Comparison of ENCODE assay signal across 31 cellular contexts in the genomic region with DNA sequence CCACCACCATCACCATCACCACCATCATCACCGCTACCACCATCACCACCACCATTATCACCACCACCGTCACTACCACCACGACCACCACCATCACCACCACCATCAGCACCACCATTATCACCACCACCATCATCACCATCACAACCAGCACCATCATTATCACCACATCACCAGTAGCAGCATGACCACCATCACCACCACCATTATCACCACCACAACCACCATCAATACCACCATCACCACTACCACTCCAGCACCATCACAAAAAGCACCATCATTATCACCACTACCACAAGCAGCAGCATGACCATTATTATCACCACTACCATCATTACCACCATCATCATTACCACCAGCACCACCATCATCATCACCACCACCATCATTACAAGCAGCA.
"Had no signal": no experiment of that assay in that cellular context is flagged by ENCODE, and none has a peak within 500 bp of the region (broad histone marks: within the 10 kb centered on the region; RNA-seq: fewer than 3 reads in every experiment).

No MANE protein-coding gene starts in this region.

- H3K27me3 Mint-ChIP-seq: activated naive CD8-positive, alpha-beta T cell; activated T-helper 17 cell treated with anti-CD3 and anti-CD28 coated beads, Interleukin-2, amount 50 U/mL, for 72 hours had no signal

- DNase-seq: activated B cell treated with CpG ODN at 0.5 μM for 24 hours; activated CD4-positive, alpha-beta T cell treated with anti-CD3 and anti-CD28 coated beads for 48 hours; activated CD4-positive, alpha-beta T cell treated with anti-CD3 and anti-CD28 coated beads, Interleukin-2, amount 50 U/mL, for 1 hour; activated CD4-positive, alpha-beta T cell treated with anti-CD3 and anti-CD28 coated beads, Interleukin-2, amount 50 U/mL, for 48 hours; activated CD8-positive, alpha-beta memory T cell treated with anti-CD3 and anti-CD28 coated beads for 24 hours; activated CD8-positive, alpha-beta T cell treated with anti-CD3 and anti-CD28 coated beads for 36 hours; activated effector memory CD4-positive, alpha-beta T cell treated with Interleukin-2 at 50 U/mL for 16 hours; activated gamma-delta T cell treated with Interleukin-2 at 50 U/mL for 16 hours; activated naive CD4-positive, alpha-beta T cell treated with anti-CD3 and anti-CD28 coated beads, Interleukin-2, amount 50 U/mL, for 16 hours; activated naive CD4-positive, alpha-beta T cell treated with Interleukin-2 at 50 U/mL for 16 hours; activated T-cell treated with anti-CD3 and anti-CD28 coated beads, Interleukin-2, amount 50 U/mL, for 4 hours; amniotic stem cell; anterior cingulate cortex; brain microvascular endothelial cell; dorsolateral prefrontal cortex; effector memory CD4-positive, alpha-beta T cell; endodermal cell; foreskin fibroblast; head of caudate nucleus; T1000; WERI-Rb-1 had no signal

- ATAC-seq: activated CD4-positive, CD25-positive, alpha-beta regulatory T cell treated with anti-CD3 and anti-CD28 coated beads, Interleukin-2, amount 50 U/mL, for 24 hours; activated CD8-positive, alpha-beta T cell treated with anti-CD3 and anti-CD28 coated beads for 36 hours; activated T-cell treated with anti-CD3 and anti-CD28 coated beads, Interleukin-2, amount 50 U/mL, for 4 hours; activated T-helper 17 cell treated with anti-CD3 and anti-CD28 coated beads, Interleukin-2, amount 50 U/mL, for 72 hours; esophagus mucosa had no signal

- H3K27ac ChIP-seq: brain microvascular endothelial cell, coronary artery, dorsolateral prefrontal cortex had no signal

- H3K36me3 Mint-ChIP-seq: activated naive CD8-positive, alpha-beta T cell had no signal

- H3K4me1 Mint-ChIP-seq: activated B cell treated with CpG ODN at 0.5 μM for 24 hours; activated T-helper 17 cell treated with anti-CD3 and anti-CD28 coated beads, Interleukin-2, amount 50 U/mL, for 72 hours; central memory CD8-positive, alpha-beta T cell had no signal

- H3K27ac Mint-ChIP-seq: activated B cell treated with CpG ODN at 0.5 μM for 24 hours; activated CD8-positive, alpha-beta T cell treated with anti-CD3 and anti-CD28 coated beads for 36 hours; activated naive CD8-positive, alpha-beta T cell; activated T-helper 17 cell treated with anti-CD3 and anti-CD28 coated beads, Interleukin-2, amount 50 U/mL, for 72 hours; dendritic cell treated with granulocyte-macrophage colony-stimulating factor and Interleukin-4, amounts not matched to agents 40 ng/mL and 50 ng/mL, for 4 days; endodermal cell; T-helper 2 cell treated with Interferon-gamma antibody and Interleukin-4, amounts not matched to agents 5 μg/mL and 100 μg/mL, for 36 hours had no signal

- H3K27me3 ChIP-seq: brain microvascular endothelial cell had no signal

- H3K9me3 Mint-ChIP-seq: activated B cell treated with CpG ODN at 0.5 μM for 24 hours; activated CD8-positive, alpha-beta T cell treated with anti-CD3 and anti-CD28 coated beads for 36 hours; activated T-cell treated with anti-CD3 and anti-CD28 coated beads, Interleukin-2, amount 50 U/mL, for 4 hours; central memory CD8-positive, alpha-beta T cell; dendritic cell treated with granulocyte-macrophage colony-stimulating factor and Interleukin-4, amounts not matched to agents 40 ng/mL and 50 ng/mL, for 4 days; endodermal cell had no signal

- FAIRE-seq: astrocyte, frontal cortex had no signal

- H3K4me3 ChIP-seq: coronary artery, dorsolateral prefrontal cortex had no signal

- H3K4me3 Mint-ChIP-seq: activated B cell treated with CpG ODN at 0.5 μM for 24 hours; activated CD8-positive, alpha-beta T cell treated with anti-CD3 and anti-CD28 coated beads for 36 hours; activated naive CD8-positive, alpha-beta T cell; activated T-cell treated with anti-CD3 and anti-CD28 coated beads, Interleukin-2, amount 50 U/mL, for 4 hours; activated T-helper 17 cell treated with anti-CD3 and anti-CD28 coated beads, Interleukin-2, amount 50 U/mL, for 72 hours; central memory CD8-positive, alpha-beta T cell; dendritic cell treated with granulocyte-macrophage colony-stimulating factor and Interleukin-4, amounts not matched to agents 40 ng/mL and 50 ng/mL, for 4 days; endodermal cell; T-helper 2 cell treated with Interferon-gamma antibody and Interleukin-4, amounts not matched to agents 5 μg/mL and 100 μg/mL, for 36 hours had no signal

- H3K36me3 ChIP-seq: brain microvascular endothelial cell, WERI-Rb-1 had no signal
